In the genomic region with DNA sequence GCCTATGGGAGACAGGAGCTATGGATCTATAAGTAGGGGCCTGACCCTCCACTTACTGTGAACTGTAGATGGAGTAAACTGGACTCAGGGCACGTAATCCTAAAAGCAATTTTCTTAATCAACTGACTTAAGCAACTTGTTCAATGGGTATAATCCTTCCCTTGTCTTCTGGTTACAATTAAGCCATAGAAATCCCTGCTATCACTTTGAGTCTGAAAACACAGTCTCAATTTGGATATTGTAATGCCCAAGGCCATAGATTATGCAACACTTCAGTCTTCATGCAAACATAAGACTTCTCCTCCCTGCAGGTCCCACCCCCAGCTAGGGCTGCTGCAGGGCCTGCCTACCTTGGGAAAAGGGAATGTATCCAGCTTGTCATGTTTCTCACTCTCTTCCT, we compare ENCODE assay signal across 28 cellular contexts. TPM values are rescaled to one million over a fixed set of nuclear protein-coding genes. Genes with fewer than 3 reads are reported as not detected.
"Had no signal": no experiment of that assay in that cellular context is flagged by ENCODE, and none has a peak within 500 bp of the region (broad histone marks: within the 10 kb centered on the region; RNA-seq: fewer than 3 reads in every experiment).

No MANE protein-coding gene starts in this region.

- H3K36me3 Mint-ChIP-seq: activated CD4-positive, alpha-beta memory T cell treated with anti-CD3 and anti-CD28 coated beads for 36 hours; activated naive CD4-positive, alpha-beta T cell treated with anti-CD3 and anti-CD28 coated beads, Interleukin-2, amount 50 U/mL, for 24 hours; stimulated activated memory B cell treated with anti-CD40 and anti-IgM and Interleukin-4, amounts not matched to agents 10 μg/mL and 1 μg/mL and 100 μg/mL, for 72 hours had no signal

- H3K4me1 Mint-ChIP-seq: activated CD4-positive, alpha-beta T cell treated with anti-CD3 and anti-CD28 coated beads, Interleukin-2, amount 10 ng/mL, durations not matched to agents 24 days and 14 days; activated naive CD4-positive, alpha-beta T cell treated with anti-CD3 and anti-CD28 coated beads, Interleukin-2, amount 50 U/mL, for 24 hours; activated naive CD8-positive, alpha-beta T cell treated with anti-CD3 and anti-CD28 coated beads, Interleukin-2, amount 50 U/mL, for 24 hours; central memory CD8-positive, alpha-beta T cell; nephron; stimulated activated memory B cell treated with anti-CD40 and anti-IgM and Interleukin-4, amounts not matched to agents 10 μg/mL and 1 μg/mL and 100 μg/mL, for 72 hours had no signal

- H3K9me3 Mint-ChIP-seq: activated CD4-positive, alpha-beta memory T cell treated with anti-CD3 and anti-CD28 coated beads for 36 hours; activated CD4-positive, alpha-beta T cell treated with anti-CD3 and anti-CD28 coated beads, Interleukin-2, amount 10 ng/mL, durations not matched to agents 24 days and 14 days; activated naive CD4-positive, alpha-beta T cell treated with anti-CD3 and anti-CD28 coated beads, Interleukin-2, amount 50 U/mL, for 24 hours; activated naive CD8-positive, alpha-beta T cell treated with anti-CD3 and anti-CD28 coated beads, Interleukin-2, amount 50 U/mL, for 24 hours; activated T-cell treated with anti-CD3 and anti-CD28 coated beads, Interleukin-2, amount 50 U/mL, for 24 hours; activated T-helper 2 cell treated with anti-CD3 and anti-CD28 coated beads, Interferon-gamma antibody, Interleukin-2, Interleukin-4, amounts not matched to agents 10 μg/mL and 5 μg/mL and 100 μg/mL, durations not matched to agents 14 hours and 24 hours and 36 hours; central memory CD8-positive, alpha-beta T cell; nephron; stimulated activated memory B cell treated with anti-CD40 and anti-IgM and Interleukin-4, amounts not matched to agents 10 μg/mL and 1 μg/mL and 100 μg/mL, for 72 hours had no signal

- H3K9me3 ChIP-seq: heart right ventricle, neutrophil, right lobe of liver, stomach, tibial nerve had no signal

- DNase-seq: activated CD4-positive, alpha-beta memory T cell treated with anti-CD3 and anti-CD28 coated beads for 36 hours; activated CD4-positive, alpha-beta T cell treated with anti-CD3 and anti-CD28 coated beads, Interleukin-2, amount 10 ng/mL, durations not matched to agents 24 days and 14 days; activated CD4-positive, CD25-positive, alpha-beta regulatory T cell treated with anti-CD3 and anti-CD28 coated beads, Interleukin-2, amount 50 U/mL, for 72 hours; activated CD8-positive, alpha-beta memory T cell treated with anti-CD3 and anti-CD28 coated beads, Interleukin-2, amount 50 U/mL, for 48 hours; activated naive CD8-positive, alpha-beta T cell treated with anti-CD3 and anti-CD28 coated beads, Interleukin-2, amount 50 U/mL, for 24 hours; activated T-cell treated with anti-CD3 and anti-CD28 coated beads, Interleukin-2, amount 50 U/mL, for 24 hours; anterior cingulate cortex; effector CD8-positive, alpha-beta T cell; foreskin fibroblast; heart right ventricle; left ventricle myocardium superior; stimulated activated CD4-positive, alpha-beta T cell treated with anti-CD3 and anti-CD28 coated beads, Interleukin-12 subunit alpha, Interleukin-12 subunit beta, amount 100 ng/mL, for 4 hours; stimulated activated CD4-positive, alpha-beta T cell treated with anti-CD3 and anti-CD28 coated beads, Interleukin-4, amount 100 ng/mL, for 4 hours; stimulated activated CD8-positive, alpha-beta memory T cell treated with anti-CD3 and anti-CD28 coated beads, Interleukin-4, amount 100 ng/mL, for 48 hours; stomach; T-helper 9 cell had no signal

- H3K4me3 Mint-ChIP-seq: activated CD4-positive, alpha-beta memory T cell treated with anti-CD3 and anti-CD28 coated beads for 36 hours; activated CD4-positive, alpha-beta T cell treated with anti-CD3 and anti-CD28 coated beads, Interleukin-2, amount 10 ng/mL, durations not matched to agents 24 days and 14 days; activated naive CD4-positive, alpha-beta T cell treated with anti-CD3 and anti-CD28 coated beads, Interleukin-2, amount 50 U/mL, for 24 hours; activated naive CD8-positive, alpha-beta T cell treated with anti-CD3 and anti-CD28 coated beads, Interleukin-2, amount 50 U/mL, for 24 hours; activated T-cell treated with anti-CD3 and anti-CD28 coated beads, Interleukin-2, amount 50 U/mL, for 24 hours; central memory CD8-positive, alpha-beta T cell; nephron; stimulated activated memory B cell treated with anti-CD40 and anti-IgM and Interleukin-4, amounts not matched to agents 10 μg/mL and 1 μg/mL and 100 μg/mL, for 72 hours had no signal

- H3K27ac ChIP-seq: heart right ventricle, neutrophil, right lobe of liver, stomach had no signal

- H3K27me3 Mint-ChIP-seq: activated CD4-positive, alpha-beta T cell treated with anti-CD3 and anti-CD28 coated beads, Interleukin-2, amount 10 ng/mL, durations not matched to agents 24 days and 14 days; activated naive CD8-positive, alpha-beta T cell treated with anti-CD3 and anti-CD28 coated beads, Interleukin-2, amount 50 U/mL, for 24 hours; activated T-cell treated with anti-CD3 and anti-CD28 coated beads, Interleukin-2, amount 50 U/mL, for 24 hours had no signal

- H3K36me3 ChIP-seq: heart right ventricle, neutrophil, right lobe of liver, stomach, tibial nerve had no signal

- H3K27ac Mint-ChIP-seq: activated CD4-positive, alpha-beta memory T cell treated with anti-CD3 and anti-CD28 coated beads for 36 hours; activated CD4-positive, alpha-beta T cell treated with anti-CD3 and anti-CD28 coated beads, Interleukin-2, amount 10 ng/mL, durations not matched to agents 24 days and 14 days; activated naive CD4-positive, alpha-beta T cell treated with anti-CD3 and anti-CD28 coated beads, Interleukin-2, amount 50 U/mL, for 24 hours; activated naive CD8-positive, alpha-beta T cell treated with anti-CD3 and anti-CD28 coated beads, Interleukin-2, amount 50 U/mL, for 24 hours; activated T-cell treated with anti-CD3 and anti-CD28 coated beads, Interleukin-2, amount 50 U/mL, for 24 hours; activated T-helper 2 cell treated with anti-CD3 and anti-CD28 coated beads, Interferon-gamma antibody, Interleukin-2, Interleukin-4, amounts not matched to agents 10 μg/mL and 5 μg/mL and 100 μg/mL, durations not matched to agents 14 hours and 24 hours and 36 hours; nephron; stimulated activated memory B cell treated with anti-CD40 and anti-IgM and Interleukin-4, amounts not matched to agents 10 μg/mL and 1 μg/mL and 100 μg/mL, for 72 hours had no signal

- H3K4me3 ChIP-seq: heart right ventricle, right lobe of liver, skin epidermis, stomach, tibial nerve had no signal

- H3K27me3 ChIP-seq: neutrophil, right lobe of liver, stomach, tibial nerve had no signal

RNA-seq across cellular contexts. Expression of a gene that starts 6.2 kb away (rescaled TPM):
- total RNA-seq: activated CD4-positive, alpha-beta memory T cell treated with anti-CD3 and anti-CD28 coated beads for 36 hours; activated CD4-positive, alpha-beta T cell treated with anti-CD3 and anti-CD28 coated beads, Interleukin-2, amount 10 ng/mL, durations not matched to agents 24 days and 14 days; activated T-helper 2 cell treated with anti-CD3 and anti-CD28 coated beads, Interferon-gamma antibody, Interleukin-2, Interleukin-4, amounts not matched to agents 10 μg/mL and 5 μg/mL and 100 μg/mL, durations not matched to agents 14 hours and 24 hours and 36 hours; bronchial epithelial cell; osteocyte; T-helper 1 cell treated with Interleukin-12 subunit alpha and Interleukin-12 subunit beta and Interleukin-4 antibody, amounts not matched to agents 30 ng/mL and 1 ng/mL, for 36 hours; tibial nerve had no signal
